8 cellular contexts compared by ENCODE assay signal in genomic region chr17:41918392-41919164, GRCh38. TPM values are rescaled to one million over a fixed set of nuclear protein-coding genes. Genes with fewer than 3 reads are reported as not detected.
DNase-seq lines count a peak whose midpoint lies in the region; ATAC-seq and TF ChIP-seq lines count a peak whose summit lies in the region.

TSS of gene ACLY (minus strand) at chr17:41918951. CDS start at chr17:41913873, 5,078 bp downstream.

- H3K9me3 Mint-ChIP-seq in activated naive CD4-positive, alpha-beta T cell treated with anti-CD3 and anti-CD28 coated beads, Interleukin-2, amount 50 U/mL, for 24 hours, result no peaks in the 10 kb centered on the region

- POLR2A ChIA-PET in HEK293T (lab: Yijun Ruan, JAX), result interaction anchor here (0.5 to 5.7 kb wide), 30 partner anchors 11 to 253 kb away, joined by 3 to 148 read pairs (median 4); partner anchors contain the start of genes CNP, DNAJC7, EIF1 and FKBP10

- no peak for TF ChIP-seq CTCF in omental fat pad (IDR thresholded peaks at IDR 0.05)
- no peak for TF ChIP-seq CTCF in testis (IDR thresholded peaks at IDR 0.05)

- H3K4me3 ChIP-seq in testis, result peak within 1 kb of the TSS; percentile 82 to 90

- H3K4me1 ChIP-seq in testis, result peaks cover 17% of the 10 kb centered on the region

- H3K4me3 Mint-ChIP-seq in activated naive CD4-positive, alpha-beta T cell treated with anti-CD3 and anti-CD28 coated beads, Interleukin-2, amount 50 U/mL, for 24 hours, result peak within 1 kb of the TSS; percentile 89

- peaks cover 2% of the 10 kb centered on the region for H3K36me3 Mint-ChIP-seq in activated naive CD4-positive, alpha-beta T cell treated with anti-CD3 and anti-CD28 coated beads, Interleukin-2, amount 50 U/mL, for 24 hours

- H3K36me3 ChIP-seq in testis (ENCODE audit: low read depth, missing control alignments), result no peaks in the 10 kb centered on the region

- peak; percentile 94 for ATAC-seq in SK-N-SH treated with all-trans-retinoic acid at 6 μM for 48 hours
- ATAC-seq in omental fat pad (ENCODE audit: low FRiP score), result peak; percentile 95

- H3K27ac ChIP-seq in testis, result peak within 1 kb of the TSS; percentile 71 to 87

- peak; percentile 41 for TF ChIP-seq POLR2A in testis (IDR thresholded peaks at IDR 0.05)

- DNase-seq in GF-D8 (lab: John Stamatoyannopoulos, UW), result peak; percentile 62
- DNase-seq in HEK293T (ENCODE audit: extremely low spot score), result peak; percentile 100
- DNase-seq in NAMALWA (ENCODE audit: low spot score), result peak; percentile 99
- DNase-seq in glomerular endothelial cell (ENCODE audit: extremely low read depth, low read depth, low spot score), result no peak
- peak; percentile 82 for DNase-seq in omental fat pad (ENCODE audit: low spot score)
- DNase-seq in testis, result peak; percentile 97

- WGBS in testis, 2 donors, result 0 to 1% methylated on average over 17 to 60 of the region's 73 CpGs

- peaks cover 31% of the 10 kb centered on the region for H3K4me1 Mint-ChIP-seq in activated naive CD4-positive, alpha-beta T cell treated with anti-CD3 and anti-CD28 coated beads, Interleukin-2, amount 50 U/mL, for 24 hours

- intact Hi-C loops in testis (cut with DNase I; ENCODE audit: low total_unique reads), result no loop called here

- CTCF ChIA-PET in HEK293T (lab: Yijun Ruan, JAX), result interaction anchor here (0.5 to 2.3 kb wide), 5 partner anchors 12 to 256 kb away, joined by 3 to 8 read pairs (median 4); partner anchors contain the start of gene ODAD4

- no peaks in the 10 kb centered on the region for H3K27me3 Mint-ChIP-seq in activated naive CD4-positive, alpha-beta T cell treated with anti-CD3 and anti-CD28 coated beads, Interleukin-2, amount 50 U/mL, for 24 hours

- no peaks in the 10 kb centered on the region for H3K27me3 ChIP-seq in testis

- no peaks in the 10 kb centered on the region for H3K9me3 ChIP-seq in testis

- H3K27ac Mint-ChIP-seq in activated naive CD4-positive, alpha-beta T cell treated with anti-CD3 and anti-CD28 coated beads, Interleukin-2, amount 50 U/mL, for 24 hours, result peak within 1 kb of the TSS; percentile 80

TF ChIP-seq in HEK293T, 16 proteins besides CTCF, POLR2A, EP300 and RAD21:
- TF ChIP-seq FOXA1 (IDR thresholded peaks at IDR 0.05) (no peak), FOXM1 (IDR thresholded peaks at IDR 0.05; ENCODE audit: borderline replicate concordance) (no peak), ARNT (IDR thresholded peaks at IDR 0.05) (no peak), TARDBP (IDR thresholded peaks at IDR 0.05) (no peak), LEF1 (IDR thresholded peaks at IDR 0.05; ENCODE audit: borderline replicate concordance) (no peak), ZNF384 (IDR thresholded peaks at IDR 0.05) (no peak), CTBP1 (IDR thresholded peaks at IDR 0.05; ENCODE audit: borderline replicate concordance) (no peak), NFRKB (IDR thresholded peaks at IDR 0.05) (no peak), SP1 (IDR thresholded peaks at IDR 0.05) (no peak), ELF4 (IDR thresholded peaks at IDR 0.05) (peak; percentile 75), L3MBTL2 (conservative IDR thresholded peaks at IDR 0.05) (peak; percentile 69; the same call in 1 of the 2 replicates), SUZ12 (IDR thresholded peaks at IDR 0.05) (no peak), HDGF (IDR thresholded peaks at IDR 0.05; ENCODE audit: borderline replicate concordance) (peak; percentile 92; the same call in 1 of the 2 replicates), FOXK2 (IDR thresholded peaks at IDR 0.05) (no peak), BHLHE40 (IDR thresholded peaks at IDR 0.05; ENCODE audit: borderline replicate concordance) (no peak)
- TF ChIP-seq, protein P1, sequence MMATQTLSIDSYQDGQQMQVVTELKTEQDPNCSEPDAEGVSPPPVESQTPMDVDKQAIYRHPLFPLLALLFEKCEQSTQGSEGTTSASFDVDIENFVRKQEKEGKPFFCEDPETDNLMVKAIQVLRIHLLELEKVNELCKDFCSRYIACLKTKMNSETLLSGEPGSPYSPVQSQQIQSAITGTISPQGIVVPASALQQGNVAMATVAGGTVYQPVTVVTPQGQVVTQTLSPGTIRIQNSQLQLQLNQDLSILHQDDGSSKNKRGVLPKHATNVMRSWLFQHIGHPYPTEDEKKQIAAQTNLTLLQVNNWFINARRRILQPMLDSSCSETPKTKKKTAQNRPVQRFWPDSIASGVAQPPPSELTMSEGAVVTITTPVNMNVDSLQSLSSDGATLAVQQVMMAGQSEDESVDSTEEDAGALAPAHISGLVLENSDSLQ (IDR thresholded peaks at IDR 0.05), result no peak

TF ChIP-seq in SK-N-SH treated with all-trans-retinoic acid at 6 μM for 48 hours, 23 proteins besides CTCF, POLR2A, EP300 and RAD21:
- TF ChIP-seq TOX (CRISPR knock-in tag; IDR thresholded peaks at IDR 0.05; ENCODE audit: borderline replicate concordance) (no peak), GLIS3 (CRISPR knock-in tag; IDR thresholded peaks at IDR 0.05) (no peak), ISL1 (CRISPR knock-in tag; IDR thresholded peaks at IDR 0.05) (no peak), ARNTL (CRISPR knock-in tag; IDR thresholded peaks at IDR 0.05; ENCODE audit: borderline replicate concordance, low read depth) (no peak), ZFP30 (CRISPR knock-in tag; IDR thresholded peaks at IDR 0.05) (no peak), ZC3H10 (CRISPR knock-in tag; IDR thresholded peaks at IDR 0.05) (no peak)

RNA-seq across cellular contexts. Expression of gene ACLY, which starts in this region (rescaled TPM):
- total RNA-seq in glomerular endothelial cell (286 and 388 TPM in 2 replicates), omental fat pad (100 to 1,000 TPM in 3 of 4 donors, 10 to 100 TPM in 1; 91.6 to 133 (median 111) TPM), testis (10 to 100 TPM; 68.4 to 86.0 TPM)
- 83.0 TPM for polyA plus RNA-seq in testis (ENCODE audit: insufficient read depth, low read depth, low replicate concordance)
